In the genomic region with DNA sequence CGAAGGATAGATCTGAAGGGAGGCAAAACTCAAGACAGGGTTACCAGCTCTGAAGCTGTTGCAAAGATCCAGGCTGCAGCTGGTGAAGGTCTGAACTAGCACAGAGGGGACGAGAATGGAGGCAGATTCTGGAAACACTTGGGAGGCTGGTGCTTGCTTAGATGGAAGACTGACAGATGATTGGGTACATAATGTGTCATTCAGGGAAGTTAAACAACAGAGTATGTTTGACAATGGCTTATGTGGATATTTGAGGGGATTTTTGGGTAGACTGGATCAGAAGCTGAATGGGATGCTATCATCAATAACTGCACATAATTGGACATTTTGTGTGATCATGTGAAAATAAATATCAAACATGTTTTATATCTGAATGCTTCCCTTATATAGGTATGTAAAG, we compare ENCODE assay signal across 2 cellular contexts.
A peak's percentile ranks its signal among the peaks of the same experiment; 100 is the strongest.
TF ChIP-seq lines count a peak whose summit lies in the region.

No MANE protein-coding gene starts in this region.

TF ChIP-seq in HEK293T, 16 proteins besides CTCF, POLR2A, EP300 and RAD21:
- TF ChIP-seq, protein P1, sequence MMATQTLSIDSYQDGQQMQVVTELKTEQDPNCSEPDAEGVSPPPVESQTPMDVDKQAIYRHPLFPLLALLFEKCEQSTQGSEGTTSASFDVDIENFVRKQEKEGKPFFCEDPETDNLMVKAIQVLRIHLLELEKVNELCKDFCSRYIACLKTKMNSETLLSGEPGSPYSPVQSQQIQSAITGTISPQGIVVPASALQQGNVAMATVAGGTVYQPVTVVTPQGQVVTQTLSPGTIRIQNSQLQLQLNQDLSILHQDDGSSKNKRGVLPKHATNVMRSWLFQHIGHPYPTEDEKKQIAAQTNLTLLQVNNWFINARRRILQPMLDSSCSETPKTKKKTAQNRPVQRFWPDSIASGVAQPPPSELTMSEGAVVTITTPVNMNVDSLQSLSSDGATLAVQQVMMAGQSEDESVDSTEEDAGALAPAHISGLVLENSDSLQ (IDR thresholded peaks at IDR 0.05), result peak; percentile 78
- TF ChIP-seq NFRKB (IDR thresholded peaks at IDR 0.05), result no peak

TF ChIP-seq in K562, 482 proteins besides CTCF, POLR2A, EP300 and RAD21:
- no peak for TF ChIP-seq L3MBTL2 (IDR thresholded peaks at IDR 0.05)
- TF ChIP-seq, protein P1 (IDR thresholded peaks at IDR 0.05), result peak; percentile 76
